ENCODE assay signal across 20 cellular contexts in the genomic region with DNA sequence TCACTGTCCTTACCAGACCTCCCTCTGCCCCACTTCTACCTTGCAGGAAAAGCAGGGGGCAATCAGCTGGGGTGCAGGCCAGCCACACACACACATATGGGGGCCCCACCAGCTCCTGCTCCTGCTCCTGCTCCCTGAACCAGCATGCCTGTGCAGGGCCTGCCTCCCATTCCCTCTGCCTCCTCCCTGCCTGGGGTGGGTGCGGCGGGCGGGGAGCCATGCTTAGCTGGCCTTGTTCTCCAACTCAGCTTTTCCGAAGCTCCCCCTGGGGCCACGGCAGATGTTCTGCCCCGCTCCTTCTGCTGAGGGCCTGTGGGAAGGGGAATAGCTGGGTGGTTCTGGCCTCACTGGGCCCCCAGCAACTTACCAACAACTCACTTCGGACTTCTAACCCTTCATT.
DNase-seq lines count a peak whose midpoint lies in the region; FAIRE-seq and TF ChIP-seq lines count a peak whose summit lies in the region.
"Had no signal": no experiment of that assay in that cellular context is flagged by ENCODE, and none has a peak within 500 bp of the region (broad histone marks: within the 10 kb centered on the region; RNA-seq: fewer than 3 reads in every experiment).

No MANE protein-coding gene starts in this region.

- CTCF ChIA-PET in HEK293 (lab: Yijun Ruan, JAX), result no interaction called here

- H3K9ac ChIP-seq in kidney (ENCODE audit: low read length in 2 of 2), result no peak overlapping the region
- H3K9ac ChIP-seq: GM23248 had no signal

- DNase-seq in glutamatergic neuron, result no peak
- DNase-seq in kidney, result peak; percentile 42
- DNase-seq in sigmoid colon, result peak; percentile 43
- no peak for DNase-seq in NOMO-1 (lab: John Stamatoyannopoulos, UW; ENCODE audit: unreplicated experiment in 2 of 2)
- DNase-seq in NCI-H748 treated with DMSO at 0.1 percent for 48 hours (lab: John Stamatoyannopoulos, UW), result no peak
- no peak for DNase-seq in putamen (ENCODE audit: low spot score)
- DNase-seq: BE2C; CD8-positive, alpha-beta T cell; COR-L47; DMS153; DMS79 treated with DMSO at 0.1 percent for 48 hours; EL had no signal

- no peaks in the 10 kb centered on the region for H3K4me1 ChIP-seq in HEK293 (ENCODE audit: control insufficient read depth, insufficient read depth, low read length)
- H3K4me1 ChIP-seq in kidney (ENCODE audit: control insufficient read depth in 1 of 2, insufficient read depth in 1 of 2, low read depth in 1 of 2, low read length in 2 of 2), result no peaks in the 10 kb centered on the region
- H3K4me1 ChIP-seq in sigmoid colon, result no peaks in the 10 kb centered on the region
- H3K4me1 ChIP-seq: A549, BE2C had no signal

- peak overlapping the region; percentile 38 for H3K4me3 Mint-ChIP-seq in glutamatergic neuron (ENCODE audit: unreplicated experiment)
- H3K4me3 Mint-ChIP-seq: CD8-positive, alpha-beta T cell had no signal

- peak overlapping the region; percentile 37 for H3K27ac Mint-ChIP-seq in glutamatergic neuron (ENCODE audit: unreplicated experiment)
- H3K27ac Mint-ChIP-seq: CD8-positive, alpha-beta T cell had no signal

- H3K27ac ChIP-seq in HEK293 (ENCODE audit: extremely low read depth, low read depth, low read length) (no peak overlapping the region), kidney (ENCODE audit: low read depth in 2 of 2, low read length in 2 of 2) (no peak overlapping the region), sigmoid colon (no peak overlapping the region)
- H3K27ac ChIP-seq: A549, C4-2B, GM23248 had no signal

- no peak for TF ChIP-seq POLR2A in sigmoid colon (IDR thresholded peaks at IDR 0.05)

- H3K36me3 Mint-ChIP-seq in glutamatergic neuron (ENCODE audit: unreplicated experiment), result no peaks in the 10 kb centered on the region
- H3K36me3 Mint-ChIP-seq: CD8-positive, alpha-beta T cell had no signal

- H3K27me3 Mint-ChIP-seq in glutamatergic neuron (ENCODE audit: unreplicated experiment), result peaks cover 11% of the 10 kb centered on the region

- no peaks in the 10 kb centered on the region for H3K27me3 ChIP-seq in sigmoid colon
- H3K27me3 ChIP-seq: BE2C had no signal

- peaks cover 7% of the 10 kb centered on the region for H3K4me1 Mint-ChIP-seq in glutamatergic neuron (ENCODE audit: low read depth, unreplicated experiment)

- H3K4me3 ChIP-seq in HEK293 (ENCODE audit: low read depth, low read length), result no peak overlapping the region
- no peak overlapping the region for H3K4me3 ChIP-seq in kidney (ENCODE audit: low read length in 2 of 2)
- no peak overlapping the region for H3K4me3 ChIP-seq in sigmoid colon
- H3K4me3 ChIP-seq: A549, GM23248 had no signal

- 55 to 80% methylated on average over 7 of the region's 7 CpGs for WGBS in sigmoid colon, 2 donors

- H3K9me3 ChIP-seq in HEK293 (ENCODE audit: control insufficient read depth, insufficient read depth, low read depth, low read length) (no peaks in the 10 kb centered on the region), kidney (ENCODE audit: control insufficient read depth in 1 of 2, low read length in 2 of 2) (no peaks in the 10 kb centered on the region), sigmoid colon (no peaks in the 10 kb centered on the region)

- intact Hi-C loops in kidney (cut with DNase I) (no loop called here), sigmoid colon (cut with DNase I) (no loop called here)

- no peak for FAIRE-seq in kidney (lab: Jason Lieb, UNC)
- FAIRE-seq: A549, D721Med, G401.6, GM12891, H54 had no signal

- H3K36me3 ChIP-seq in HEK293 (ENCODE audit: control insufficient read depth in 2 of 2, insufficient read depth in 1 of 2, low read length in 2 of 2) (no peaks in the 10 kb centered on the region), kidney (ENCODE audit: control insufficient read depth in 1 of 2, insufficient read depth in 2 of 2, low read length in 2 of 2) (no peaks in the 10 kb centered on the region), sigmoid colon (no peaks in the 10 kb centered on the region)
- H3K36me3 ChIP-seq: BE2C had no signal

- POLR2A ChIA-PET in HEK293 (lab: Yijun Ruan, JAX), result no interaction called here

- TF ChIP-seq CTCF in HEK293 (tag by site-specific recombination; IDR thresholded peaks at IDR 0.05), result no peak
- no peak for TF ChIP-seq CTCF in glutamatergic neuron (IDR thresholded peaks at IDR 0.05; ENCODE audit: partially characterized antibody, unreplicated experiment)
- TF ChIP-seq CTCF in kidney (IDR thresholded peaks at IDR 0.05; ENCODE audit: borderline replicate concordance, extremely low read depth, insufficient read depth), result no peak
- TF ChIP-seq CTCF in sigmoid colon (IDR thresholded peaks at IDR 0.05), result no peak

- no peak for TF ChIP-seq EP300 in sigmoid colon (IDR thresholded peaks at IDR 0.05)

- H3K9me3 Mint-ChIP-seq in glutamatergic neuron (ENCODE audit: unreplicated experiment), result peaks cover 10% of the 10 kb centered on the region
- H3K9me3 Mint-ChIP-seq: CD8-positive, alpha-beta T cell had no signal

TF ChIP-seq in HEK293, 187 proteins besides CTCF, POLR2A, EP300 and RAD21:
- TF ChIP-seq KLF1 (tag by site-specific recombination; IDR thresholded peaks at IDR 0.05), result 0 out of 2 replicates have a peak, but pooled peaks have one; percentile 44
- TF ChIP-seq, protein P1, sequence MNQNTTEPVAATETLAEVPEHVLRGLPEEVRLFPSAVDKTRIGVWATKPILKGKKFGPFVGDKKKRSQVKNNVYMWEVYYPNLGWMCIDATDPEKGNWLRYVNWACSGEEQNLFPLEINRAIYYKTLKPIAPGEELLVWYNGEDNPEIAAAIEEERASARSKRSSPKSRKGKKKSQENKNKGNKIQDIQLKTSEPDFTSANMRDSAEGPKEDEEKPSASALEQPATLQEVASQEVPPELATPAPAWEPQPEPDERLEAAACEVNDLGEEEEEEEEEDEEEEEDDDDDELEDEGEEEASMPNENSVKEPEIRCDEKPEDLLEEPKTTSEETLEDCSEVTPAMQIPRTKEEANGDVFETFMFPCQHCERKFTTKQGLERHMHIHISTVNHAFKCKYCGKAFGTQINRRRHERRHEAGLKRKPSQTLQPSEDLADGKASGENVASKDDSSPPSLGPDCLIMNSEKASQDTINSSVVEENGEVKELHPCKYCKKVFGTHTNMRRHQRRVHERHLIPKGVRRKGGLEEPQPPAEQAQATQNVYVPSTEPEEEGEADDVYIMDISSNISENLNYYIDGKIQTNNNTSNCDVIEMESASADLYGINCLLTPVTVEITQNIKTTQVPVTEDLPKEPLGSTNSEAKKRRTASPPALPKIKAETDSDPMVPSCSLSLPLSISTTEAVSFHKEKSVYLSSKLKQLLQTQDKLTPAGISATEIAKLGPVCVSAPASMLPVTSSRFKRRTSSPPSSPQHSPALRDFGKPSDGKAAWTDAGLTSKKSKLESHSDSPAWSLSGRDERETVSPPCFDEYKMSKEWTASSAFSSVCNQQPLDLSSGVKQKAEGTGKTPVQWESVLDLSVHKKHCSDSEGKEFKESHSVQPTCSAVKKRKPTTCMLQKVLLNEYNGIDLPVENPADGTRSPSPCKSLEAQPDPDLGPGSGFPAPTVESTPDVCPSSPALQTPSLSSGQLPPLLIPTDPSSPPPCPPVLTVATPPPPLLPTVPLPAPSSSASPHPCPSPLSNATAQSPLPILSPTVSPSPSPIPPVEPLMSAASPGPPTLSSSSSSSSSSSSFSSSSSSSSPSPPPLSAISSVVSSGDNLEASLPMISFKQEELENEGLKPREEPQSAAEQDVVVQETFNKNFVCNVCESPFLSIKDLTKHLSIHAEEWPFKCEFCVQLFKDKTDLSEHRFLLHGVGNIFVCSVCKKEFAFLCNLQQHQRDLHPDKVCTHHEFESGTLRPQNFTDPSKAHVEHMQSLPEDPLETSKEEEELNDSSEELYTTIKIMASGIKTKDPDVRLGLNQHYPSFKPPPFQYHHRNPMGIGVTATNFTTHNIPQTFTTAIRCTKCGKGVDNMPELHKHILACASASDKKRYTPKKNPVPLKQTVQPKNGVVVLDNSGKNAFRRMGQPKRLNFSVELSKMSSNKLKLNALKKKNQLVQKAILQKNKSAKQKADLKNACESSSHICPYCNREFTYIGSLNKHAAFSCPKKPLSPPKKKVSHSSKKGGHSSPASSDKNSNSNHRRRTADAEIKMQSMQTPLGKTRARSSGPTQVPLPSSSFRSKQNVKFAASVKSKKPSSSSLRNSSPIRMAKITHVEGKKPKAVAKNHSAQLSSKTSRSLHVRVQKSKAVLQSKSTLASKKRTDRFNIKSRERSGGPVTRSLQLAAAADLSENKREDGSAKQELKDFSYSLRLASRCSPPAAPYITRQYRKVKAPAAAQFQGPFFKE (tag by site-specific recombination; IDR thresholded peaks at IDR 0.05; ENCODE audit: borderline replicate concordance), result no peak

Comparison
In these comparisons a context has a peak if more than half of its experiments do, and no peak if none do; other contexts are left out.
1. DNase-seq: peak in kidney (single experiment) and sigmoid colon (single experiment); none in glutamatergic neuron (single experiment), NOMO-1 (0 of 2), NCI-H748 treated with DMSO at 0.1 percent for 48 hours (single experiment) and putamen (single experiment).